Comparison of ENCODE assay signal across 23 cellular contexts in the genomic region with DNA sequence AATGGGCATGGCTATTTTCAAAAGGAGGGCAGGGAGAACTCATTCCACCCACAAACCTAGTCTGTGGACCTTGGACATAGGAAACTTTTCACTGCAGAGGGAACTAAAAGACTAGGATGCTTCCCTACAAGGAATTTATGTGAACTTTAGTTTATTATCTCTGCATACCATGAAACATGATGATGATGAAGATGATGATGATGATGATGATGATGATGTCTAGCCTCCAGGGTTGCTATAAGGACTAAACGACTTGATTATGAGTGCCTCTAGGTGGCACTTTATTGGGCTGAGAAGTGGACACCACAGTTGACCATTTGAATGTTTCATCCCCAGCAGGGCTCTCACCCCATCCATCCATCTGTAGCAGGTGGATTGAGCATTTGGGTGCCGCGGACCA.
"Had no signal": no experiment of that assay in that cellular context is flagged by ENCODE, and none has a peak within 500 bp of the region (broad histone marks: within the 10 kb centered on the region; RNA-seq: fewer than 3 reads in every experiment).

No MANE protein-coding gene starts in this region.

- H3K27me3 ChIP-seq: colonic mucosa, esophagus squamous epithelium, gastrocnemius medialis, heart right ventricle, left lung had no signal

- H3K4me1 ChIP-seq: colonic mucosa, gastrocnemius medialis, left lung, lower lobe of right lung had no signal

- H3K27ac ChIP-seq: colonic mucosa, epithelial cell of prostate, esophagus squamous epithelium, gastrocnemius medialis, heart right ventricle, left lung, lower lobe of right lung had no signal

- H3K36me3 ChIP-seq: colonic mucosa, esophagus squamous epithelium, gastrocnemius medialis, heart right ventricle, left lung, lower lobe of right lung had no signal

- H3K9me3 ChIP-seq: colonic mucosa, esophagus squamous epithelium, gastrocnemius medialis, heart right ventricle, left lung, lower lobe of right lung had no signal

- ATAC-seq: effector memory CD8-positive, alpha-beta T cell; esophagus mucosa; gastrocnemius medialis; heart right ventricle; left cardiac atrium; left lung; left ventricle myocardium superior; lower lobe of right lung; mucosa of descending colon had no signal

- H3K4me3 ChIP-seq: colonic mucosa, esophagus squamous epithelium, gastrocnemius medialis, heart right ventricle, left lung, lower lobe of right lung, mucosa of descending colon had no signal

- DNase-seq: colonic mucosa; cortex of kidney; effector CD8-positive, alpha-beta T cell; effector memory CD8-positive, alpha-beta T cell; endodermal cell; erythroblast; esophagus squamous epithelium; foreskin fibroblast; foreskin melanocyte; gastrocnemius medialis; glutamatergic neuron; head of caudate nucleus; heart right ventricle; hippocampal formation; left cardiac atrium; left lung; left ventricle myocardium superior; lower lobe of right lung; mesenchymal stem cell; mucosa of descending colon; naive B cell had no signal
